Comparison of ENCODE assay signal across 16 cellular contexts in the genomic region with DNA sequence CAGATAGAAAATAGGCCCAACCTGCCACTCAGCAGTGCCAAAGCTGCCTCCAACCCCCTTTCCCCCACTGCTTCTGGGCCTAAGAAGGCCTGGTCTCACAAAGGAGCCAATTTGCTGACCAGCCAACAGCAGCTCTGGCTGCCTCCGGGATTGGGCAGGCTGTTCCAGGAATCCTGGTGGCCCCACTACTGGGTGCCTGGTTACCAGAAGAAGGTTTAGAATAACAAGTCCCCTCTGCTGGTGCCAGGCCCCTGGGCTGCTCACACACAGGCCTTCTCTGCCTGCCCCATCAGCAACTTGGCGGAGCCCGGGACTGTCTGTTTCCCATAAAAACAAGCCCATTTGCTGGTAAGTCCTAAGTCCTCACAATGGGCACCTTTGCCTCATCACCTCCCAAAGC. TPM values are rescaled to one million over a fixed set of nuclear protein-coding genes. Genes with fewer than 3 reads are reported as not detected.
DNase-seq lines count a peak whose midpoint lies in the region; TF ChIP-seq lines count a peak whose summit lies in the region.
"Had no signal": no experiment of that assay in that cellular context is flagged by ENCODE, and none has a peak within 500 bp of the region (broad histone marks: within the 10 kb centered on the region; RNA-seq: fewer than 3 reads in every experiment).

No MANE protein-coding gene starts in this region.

- no peak overlapping the region for H3K9ac ChIP-seq in rectal smooth muscle tissue (ENCODE audit: low read length)
- H3K9ac ChIP-seq: BLaER1 treated with 17β-estradiol and CSF1 and Interleukin-3, amounts not matched to agents 10 nM and 100 nM had no signal

- H3K27ac ChIP-seq in left ventricle myocardium inferior (replicated peaks) = peak overlapping the region; percentile 90
- H3K27ac ChIP-seq in rectal smooth muscle tissue (ENCODE audit: low read depth, low read length) = peak overlapping the region; percentile 96
- H3K27ac ChIP-seq: BLaER1 treated with 17β-estradiol and CSF1 and Interleukin-3, amounts not matched to agents 10 nM and 100 nM; right lobe of liver had no signal

- intact Hi-C loops in left ventricle myocardium inferior (cut with micrococcal nuclease) = no loop called here

- no peak for TF ChIP-seq CTCF in left ventricle myocardium inferior (IDR thresholded peaks at IDR 0.05; ENCODE audit: borderline replicate concordance)

- H3K4me1 ChIP-seq in left ventricle myocardium inferior (peaks cover 27% of the 10 kb centered on the region), rectal smooth muscle tissue (ENCODE audit: control insufficient read depth, insufficient read depth, low read length) (peaks cover 13% of the 10 kb centered on the region)

- DNase-seq in C1 segment of cervical spinal cord (lab: John Stamatoyannopoulos, UW) (peak in 13 of 14 donors; percentile 8 to 89 (median 53)), amygdala (lab: John Stamatoyannopoulos, UW) (peak in 52 of 56 donors; percentile 3 to 88 (median 48)), left ventricle myocardium inferior (peak; percentile 75), ureter (ENCODE audit: low spot score) (no peak), CD1c-positive myeloid dendritic cell (ENCODE audit: extremely low spot score) (no peak), DMS53 treated with DMSO at 0.1 percent for 48 hours (lab: John Stamatoyannopoulos, UW; ENCODE audit: unreplicated experiment) (no peak), ACHN (no peak)
- DNase-seq: activated CD8-positive, alpha-beta T cell treated with anti-CD3 and anti-CD28 coated beads for 36 hours; activated naive CD4-positive, alpha-beta T cell treated with Interleukin-2 at 50 U/mL for 16 hours; GF-D8; NCI-H1417; right lobe of liver had no signal

- in situ Hi-C loops in ACHN (cut with HindIII; ENCODE audit: low pct_ligation_motif_present, low pct_unique_long_range_greater_than_20kb, low sequenced_read_pairs) = no loop called here

- H3K36me3 ChIP-seq in left ventricle myocardium inferior (peaks cover 25% of the 10 kb centered on the region), rectal smooth muscle tissue (ENCODE audit: control insufficient read depth, insufficient read depth, low read length) (peaks cover 3% of the 10 kb centered on the region)
- H3K36me3 ChIP-seq: right lobe of liver had no signal

- no peaks in the 10 kb centered on the region for H3K9me3 ChIP-seq in left ventricle myocardium inferior (replicated peaks)
- H3K9me3 ChIP-seq: BLaER1 treated with 17β-estradiol and CSF1 and Interleukin-3, amounts not matched to agents 10 nM and 100 nM; right lobe of liver had no signal

- H3K27me3 ChIP-seq in left ventricle myocardium inferior (ENCODE audit: low read depth) (no peaks in the 10 kb centered on the region), rectal smooth muscle tissue (ENCODE audit: control insufficient read depth, insufficient read depth, low read length) (no peaks in the 10 kb centered on the region)
- H3K27me3 ChIP-seq: BLaER1 treated with 17β-estradiol and CSF1 and Interleukin-3, amounts not matched to agents 10 nM and 100 nM; right lobe of liver had no signal

- H3K4me3 ChIP-seq in left ventricle myocardium inferior (peak overlapping the region; percentile 62), rectal smooth muscle tissue (ENCODE audit: low read length) (peak overlapping the region; percentile 27)
- H3K4me3 ChIP-seq: BLaER1 treated with 17β-estradiol and CSF1 and Interleukin-3, amounts not matched to agents 10 nM and 100 nM; right lobe of liver had no signal

RNA-seq across cellular contexts. Expression of a gene that starts 1.2 kb away (rescaled TPM):
- 21.4 TPM for total RNA-seq in left ventricle myocardium inferior
- 3.1 TPM for total RNA-seq in ureter

RNA-seq across cellular contexts. Expression of a gene that starts 14.7 kb away (rescaled TPM):
- total RNA-seq in left ventricle myocardium inferior (468 TPM), ureter (283 TPM)

RNA-seq across cellular contexts. Expression of a gene that starts 24.6 kb away (rescaled TPM):
- total RNA-seq in left ventricle myocardium inferior (not detected), ureter (2.8 TPM)
- total RNA-seq: activated CD8-positive, alpha-beta T cell treated with anti-CD3 and anti-CD28 coated beads for 36 hours; glomerular endothelial cell; lung microvascular endothelial cell; right lobe of liver had no signal

RNA-seq across cellular contexts. Expression of a gene that starts 27.5 kb away (rescaled TPM):
- total RNA-seq in left ventricle myocardium inferior = 33.5 TPM
- 165 TPM for total RNA-seq in ureter

RNA-seq across cellular contexts. Expression of a gene that starts 40.0 kb away (rescaled TPM):
- total RNA-seq in left ventricle myocardium inferior = 67.6 TPM
- total RNA-seq in ureter = 121 TPM

Comparison
In these comparisons a context has a peak if more than half of its experiments do, and no peak if none do; other contexts are left out.
1. DNase-seq: peak in C1 segment of cervical spinal cord (13 of 14), amygdala (52 of 56) and left ventricle myocardium inferior (single experiment); none in ureter (single experiment), CD1c-positive myeloid dendritic cell (single experiment), DMS53 treated with DMSO at 0.1 percent for 48 hours (single experiment) and ACHN (single experiment).